7 cellular contexts compared by ENCODE assay signal in the genomic region with DNA sequence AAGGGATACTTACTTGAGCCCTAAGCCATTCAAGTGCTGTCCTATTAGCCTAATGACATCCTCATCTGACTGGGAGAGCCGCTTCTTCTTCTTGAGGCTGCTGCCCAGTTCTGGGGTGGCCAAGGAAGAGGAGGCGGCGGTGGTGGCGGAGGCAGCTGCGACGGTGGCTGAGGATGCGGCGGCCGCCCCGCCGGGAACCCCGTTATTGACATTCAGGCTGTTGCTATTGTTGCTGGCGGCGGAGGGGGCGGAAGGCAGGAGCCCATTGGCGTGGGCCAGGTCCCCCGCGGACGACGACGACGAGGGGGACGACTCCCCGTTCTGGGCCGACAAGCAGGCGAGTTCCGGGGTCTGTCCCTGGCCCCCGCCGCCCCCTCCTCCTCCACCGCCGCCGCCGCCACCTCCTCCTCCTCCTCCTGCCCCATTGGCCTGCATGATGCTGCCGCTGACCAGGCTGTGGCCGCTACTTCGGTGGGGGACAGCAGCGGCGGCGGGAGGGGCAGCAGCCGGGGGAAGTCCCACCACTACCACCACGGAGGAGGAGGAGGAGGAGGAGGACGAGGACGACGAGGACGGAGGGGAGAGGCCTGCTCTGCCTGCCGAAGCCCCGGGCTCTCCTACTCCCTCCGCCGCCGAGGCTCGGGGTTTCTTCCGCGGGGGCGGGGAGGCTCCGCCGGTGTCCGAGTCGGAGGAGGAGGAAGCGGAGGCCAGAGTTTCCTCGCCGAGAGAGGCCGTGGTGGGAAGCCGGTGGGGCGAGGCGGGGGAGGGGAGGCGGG. TPM values are rescaled to one million over a fixed set of nuclear protein-coding genes. Genes with fewer than 3 reads are reported as not detected.
DNase-seq lines count a peak whose midpoint lies in the region; ATAC-seq and TF ChIP-seq lines count a peak whose summit lies in the region.

No MANE protein-coding gene starts in this region.

- H3K36me3 ChIP-seq in GM23248 (ENCODE audit: low read depth) (peaks cover 16% of the 10 kb centered on the region), NT2/D1 (ENCODE audit: insufficient read depth, insufficient read length, low read length) (peaks cover 44% of the 10 kb centered on the region), neural progenitor cell (peaks cover 10% of the 10 kb centered on the region), vagina (no peaks in the 10 kb centered on the region)

- 0 to 1% methylated on average over 18 to 58 of the region's 66 CpGs for WGBS in GM23248 (ENCODE audit: low coverage in 1 of 2, low lambda C conversion rate in 2 of 2, missing lambda C conversion rate in 2 of 2), 2 experiments

- peaks cover 5% of the 10 kb centered on the region for H3K36me3 Mint-ChIP-seq in neural progenitor cell

- no peak overlapping the region for H3K27ac Mint-ChIP-seq in neural progenitor cell

- H3K9me2 ChIP-seq in GM23248 (ENCODE audit: insufficient read depth) = no peaks in the 10 kb centered on the region

- H3K9me3 ChIP-seq in GM23248 (ENCODE audit: low read depth) (no peaks in the 10 kb centered on the region), NT2/D1 (ENCODE audit: insufficient read depth, low read length) (no peaks in the 10 kb centered on the region), neural progenitor cell (ENCODE audit: low read depth) (no peaks in the 10 kb centered on the region), vagina (no peaks in the 10 kb centered on the region)

- H3K9ac ChIP-seq in GM23248 (peak overlapping the region; percentile 92), NT2/D1 (ENCODE audit: insufficient read length, low read depth) (peak overlapping the region; percentile 84), neural progenitor cell (peak overlapping the region; percentile 62)

- intact Hi-C loops in vagina (cut with DNase I) = no loop called here

- TF ChIP-seq POLR2A in vagina (IDR thresholded peaks at IDR 0.05) = no peak

- DNase-seq in GM23248 (peak; percentile 58), NT2/D1 (ENCODE audit: low read depth, low spot score) (no peak), activated gamma-delta T cell (lab: John Stamatoyannopoulos, UW) (peak; percentile 60), foreskin keratinocyte (no peak), neural progenitor cell (ENCODE audit: low spot score) (peak; percentile 61), vagina (ENCODE audit: extremely low spot score in 2 of 2) (no peak)

- TF ChIP-seq CTCF in foreskin keratinocyte (conservative IDR thresholded peaks at IDR 0.05) (no peak), neural progenitor cell (IDR thresholded peaks at IDR 0.05) (no peak), vagina (IDR thresholded peaks at IDR 0.05) (no peak)

- H3K27me3 Mint-ChIP-seq in neural progenitor cell (ENCODE audit: insufficient read depth, low read depth) = peaks cover 2% of the 10 kb centered on the region

- peak; percentile 1 for ATAC-seq in foreskin keratinocyte
- ATAC-seq in GM21367 (IDR thresholded peaks at IDR 0.05; ENCODE audit: unreplicated experiment) = no peak

- H4K20me1 ChIP-seq in GM23248 (ENCODE audit: insufficient read depth) (peaks cover 6% of the 10 kb centered on the region; the same call in 1 of the 2 replicates), neural progenitor cell (ENCODE audit: low read depth) (peaks cover 53% of the 10 kb centered on the region)

- H3K79me2 ChIP-seq in GM23248 (ENCODE audit: insufficient read depth) = peaks cover 94% of the 10 kb centered on the region
- peaks cover 74% of the 10 kb centered on the region for H3K79me2 ChIP-seq in neural progenitor cell (ENCODE audit: low read depth)

- no peak overlapping the region for H2AFZ ChIP-seq in GM23248
- no peak overlapping the region for H2AFZ ChIP-seq in neural progenitor cell (replicated peaks)

- in situ Hi-C loops in GM23248 (cut with MboI) = no loop called here

- no peaks in the 10 kb centered on the region for H3K9me3 Mint-ChIP-seq in neural progenitor cell

- H3K4me3 ChIP-seq in GM23248 = peak overlapping the region; percentile 89
- H3K4me3 ChIP-seq in NT2/D1 (ENCODE audit: insufficient read length, low read depth) = peak overlapping the region; percentile 73
- H3K4me3 ChIP-seq in neural progenitor cell = peak overlapping the region; percentile 91
- H3K4me3 ChIP-seq in vagina = peak overlapping the region; percentile 75 to 83

- H3K4me1 Mint-ChIP-seq in neural progenitor cell = peaks cover 34% of the 10 kb centered on the region

- H3K4me2 ChIP-seq in GM23248 (ENCODE audit: unreplicated experiment) (peak overlapping the region; percentile 98), neural progenitor cell (peak overlapping the region; percentile 91)

- H3F3A ChIP-seq in GM23248 (ENCODE audit: insufficient read depth) = peaks cover 60% of the 10 kb centered on the region
- no peaks in the 10 kb centered on the region for H3F3A ChIP-seq in neural progenitor cell (ENCODE audit: low read depth)

- H3K4me1 ChIP-seq in GM23248 (ENCODE audit: insufficient read depth) = peaks cover 43% of the 10 kb centered on the region
- no peaks in the 10 kb centered on the region for H3K4me1 ChIP-seq in NT2/D1 (ENCODE audit: insufficient read depth, insufficient read length)
- peaks cover 26% of the 10 kb centered on the region for H3K4me1 ChIP-seq in foreskin keratinocyte
- peaks cover 33% of the 10 kb centered on the region for H3K4me1 ChIP-seq in neural progenitor cell
- peaks cover 55% of the 10 kb centered on the region for H3K4me1 ChIP-seq in vagina

- peak overlapping the region; percentile 95 for H3K4me3 Mint-ChIP-seq in neural progenitor cell

- peak overlapping the region; percentile 82 for H3K27ac ChIP-seq in GM23248
- H3K27ac ChIP-seq in foreskin keratinocyte = no peak overlapping the region
- peak overlapping the region; percentile 38 for H3K27ac ChIP-seq in neural progenitor cell
- H3K27ac ChIP-seq in vagina = peak overlapping the region; percentile 99

- H3K27me3 ChIP-seq in GM23248 (replicated peaks; ENCODE audit: insufficient read depth) (no peaks in the 10 kb centered on the region), NT2/D1 (ENCODE audit: insufficient read depth, insufficient read length) (no peaks in the 10 kb centered on the region), foreskin keratinocyte (no peaks in the 10 kb centered on the region), neural progenitor cell (no peaks in the 10 kb centered on the region), vagina (no peaks in the 10 kb centered on the region)

RNA-seq across cellular contexts. Expression of gene WDR26, which starts 0.7 kb away (rescaled TPM):
- total RNA-seq in GM23248 (2014; rRNA removed; shearing (Covaris generic)) = 38.7 and 43.4 TPM in 2 replicates
- polyA plus RNA-seq in GM23248 (2016; fragmentation: Nextera tagmentation; extraction: Ambion mirVana) (10.5 and 10.7 TPM in 2 replicates), foreskin keratinocyte (18.1 and 20.4 TPM in 2 replicates)
- total RNA-seq in foreskin keratinocyte (42.0 and 43.9 TPM in 2 replicates), neural progenitor cell (ENCODE audit: low replicate concordance) (52.1 and 62.4 TPM in 2 replicates), vagina (77.3 TPM)

Comparison
In these comparisons a context has a peak if more than half of its experiments do, and no peak if none do; other contexts are left out.
1. DNase-seq: peak in GM23248 (single experiment), activated gamma-delta T cell (single experiment) and neural progenitor cell (single experiment); none in NT2/D1 (single experiment), foreskin keratinocyte (0 of 2) and vagina (0 of 2).
2. Peak in every context shown above with its lines, with median percentiles within 50 percentile points of each other: H3K4me3 ChIP-seq and H3K9ac ChIP-seq.